In the genomic region with DNA sequence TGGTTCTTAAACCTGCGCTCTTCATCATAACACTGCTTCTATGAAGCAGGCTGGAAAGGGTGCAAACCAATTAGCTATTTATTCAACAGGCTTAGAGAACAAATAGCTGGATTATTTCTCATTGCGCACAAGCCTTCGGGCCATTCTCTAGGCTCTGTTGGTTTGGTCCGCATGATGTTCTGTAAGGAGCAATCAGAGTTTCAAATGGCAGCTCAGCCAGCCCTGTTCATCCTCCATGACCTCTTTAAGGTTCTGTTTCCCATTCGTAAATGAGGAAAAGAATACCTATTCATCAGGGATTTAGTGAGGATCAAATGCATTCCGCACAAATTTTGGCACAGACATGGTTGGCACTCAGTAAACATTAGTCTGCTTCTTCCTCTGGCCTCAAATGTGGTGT, we compare ENCODE assay signal across 23 cellular contexts. TPM values are rescaled to one million over a fixed set of nuclear protein-coding genes. Genes with fewer than 3 reads are reported as not detected.
"Had no signal": no experiment of that assay in that cellular context is flagged by ENCODE, and none has a peak within 500 bp of the region (broad histone marks: within the 10 kb centered on the region; RNA-seq: fewer than 3 reads in every experiment).

No MANE protein-coding gene starts in this region.

- H3K4me3 Mint-ChIP-seq: memory B cell; natural killer cell; stimulated activated effector memory CD8-positive, alpha-beta T cell treated with anti-CD3 and anti-CD28 coated beads, Interleukin-12 subunit alpha, Interleukin-12 subunit beta, amount 100 ng/mL, for 72 hours had no signal

- H3K36me3 ChIP-seq: esophagus squamous epithelium, neutrophil, stomach, thyroid gland, vagina had no signal

- DNase-seq: dermis blood vessel endothelial cell; effector memory CD4-positive, alpha-beta T cell; erythroblast; esophagus squamous epithelium; hypothalamus; kidney; natural killer cell; stimulated activated CD4-positive, alpha-beta T cell treated with anti-CD3 and anti-CD28 coated beads, Interleukin-12 subunit alpha, Interleukin-12 subunit beta, amount 100 ng/mL, for 4 hours; stimulated activated CD4-positive, alpha-beta T cell treated with anti-CD3 and anti-CD28 coated beads, Interleukin-1b, Interleukin-23, amount 100 ng/mL, for 48 hours; stimulated activated CD4-positive, alpha-beta T cell treated with anti-CD3 and anti-CD28 coated beads, Interleukin-4, amount 100 ng/mL, for 24 hours; stimulated activated naive CD4-positive, alpha-beta T cell treated with Interleukin-2 at 50 U/mL for 16 hours; stomach; thyroid gland; trophoblast cell had no signal

- H3K9me3 ChIP-seq: esophagus squamous epithelium, neutrophil, stomach, thyroid gland, vagina had no signal

- H3K27me3 Mint-ChIP-seq: memory B cell, progenitor cell of endocrine pancreas had no signal

- H3K4me1 ChIP-seq: esophagus squamous epithelium, parathyroid adenoma, stomach, thyroid gland, vagina had no signal

- H3K79me2 ChIP-seq: parathyroid adenoma had no signal

- H3K4me3 ChIP-seq: coronary artery, esophagus squamous epithelium, lung, smooth muscle cell, stomach, thyroid gland, vagina had no signal

- H3K27ac Mint-ChIP-seq: natural killer cell; progenitor cell of endocrine pancreas; stimulated activated effector memory CD8-positive, alpha-beta T cell treated with anti-CD3 and anti-CD28 coated beads, Interleukin-12 subunit alpha, Interleukin-12 subunit beta, amount 100 ng/mL, for 72 hours had no signal

- H3K9me3 Mint-ChIP-seq: memory B cell had no signal

- H3K27me3 ChIP-seq: esophagus squamous epithelium, neutrophil, stomach, thyroid gland, vagina had no signal

- H3K4me2 ChIP-seq: smooth muscle cell had no signal

- H3K36me3 Mint-ChIP-seq: memory B cell; natural killer cell; stimulated activated effector memory CD8-positive, alpha-beta T cell treated with anti-CD3 and anti-CD28 coated beads, Interleukin-12 subunit alpha, Interleukin-12 subunit beta, amount 100 ng/mL, for 72 hours had no signal

- H3K27ac ChIP-seq: coronary artery, esophagus squamous epithelium, neutrophil, parathyroid adenoma, stomach, thyroid gland, vagina had no signal

- H2AFZ ChIP-seq: parathyroid adenoma had no signal

- H3K4me1 Mint-ChIP-seq: natural killer cell; stimulated activated effector memory CD8-positive, alpha-beta T cell treated with anti-CD3 and anti-CD28 coated beads, Interleukin-12 subunit alpha, Interleukin-12 subunit beta, amount 100 ng/mL, for 72 hours had no signal

- H3K9ac ChIP-seq: parathyroid adenoma had no signal

RNA-seq across cellular contexts. Expression of gene GPM6A, which starts 15.4 kb away (rescaled TPM):
- total RNA-seq: natural killer cell, smooth muscle cell had no signal
- polyA plus RNA-seq: smooth muscle cell had no signal
